Comparison of ENCODE assay signal across 9 cellular contexts in genomic region chr10:101816375-101816773, GRCh38. TPM values are rescaled to one million over a fixed set of nuclear protein-coding genes. Genes with fewer than 3 reads are reported as not detected.
DNase-seq lines count a peak whose midpoint lies in the region; ATAC-seq and TF ChIP-seq lines count a peak whose summit lies in the region.
"Had no signal": no experiment of that assay in that cellular context is flagged by ENCODE, and none has a peak within 500 bp of the region (broad histone marks: within the 10 kb centered on the region; RNA-seq: fewer than 3 reads in every experiment).

No MANE protein-coding gene starts in this region.

- no peak overlapping the region for H3K18ac ChIP-seq in mesendoderm (ENCODE audit: low read length)

- H3K4ac ChIP-seq in mesendoderm (ENCODE audit: low read depth, low read length), result no peak overlapping the region

- H3K36me3 ChIP-seq in cardiac muscle cell, result peaks cover 9% of the 10 kb centered on the region
- H3K36me3 ChIP-seq in body of pancreas (replicated peaks in 1 of 2; ENCODE audit: insufficient read depth in 1 of 2, low read depth in 2 of 2), result no peaks in the 10 kb centered on the region
- peaks cover 1% of the 10 kb centered on the region for H3K36me3 ChIP-seq in mesendoderm (ENCODE audit: control insufficient read depth, insufficient read depth, low read length)
- no peaks in the 10 kb centered on the region for H3K36me3 ChIP-seq in uterus

- no peak overlapping the region for H2BK15ac ChIP-seq in mesendoderm (replicated peaks; ENCODE audit: low read depth)

- H3K4me3 ChIP-seq in cardiac muscle cell (peak overlapping the region; percentile 81), body of pancreas (peak overlapping the region; percentile 97 to 98), mesendoderm (ENCODE audit: low read length) (peak overlapping the region; percentile 74), uterus (peak overlapping the region; percentile 83 to 98)

- peak overlapping the region; percentile 85 for H3K56ac ChIP-seq in mesendoderm (ENCODE audit: low read length)

- H3K27me3 ChIP-seq in cardiac muscle cell (no peaks in the 10 kb centered on the region), body of pancreas (no peaks in the 10 kb centered on the region), mesendoderm (ENCODE audit: insufficient read depth, low read length, poor library complexity) (no peaks in the 10 kb centered on the region), uterus (no peaks in the 10 kb centered on the region)

- peak overlapping the region; percentile 86 for H3K27ac ChIP-seq in cardiac muscle cell
- peak overlapping the region in 1 of 4 donors; percentile 71 for H3K27ac ChIP-seq in body of pancreas
- H3K27ac ChIP-seq in mesendoderm (ENCODE audit: low read depth, low read length), result no peak overlapping the region
- peak overlapping the region in 1 of 2 donors; percentile 95 for H3K27ac ChIP-seq in uterus

- H2BK120ac ChIP-seq in mesendoderm (ENCODE audit: low read depth, low read length), result no peak overlapping the region

- peak overlapping the region; percentile 89 for H3K4me2 ChIP-seq in mesendoderm (ENCODE audit: low read length)

- H3K23ac ChIP-seq in mesendoderm (ENCODE audit: low read length), result no peak overlapping the region

- no peak for DNase-seq in cardiac muscle cell (ENCODE audit: low read depth in 1 of 2, low spot score in 1 of 2)
- no peak for DNase-seq in Right ventricle myocardium superior
- DNase-seq in body of pancreas, result no peak
- no peak for DNase-seq in mesendoderm
- no peak for DNase-seq in uterus
- no peak for DNase-seq in stimulated activated naive CD4-positive, alpha-beta T cell (lab: John Stamatoyannopoulos, UW)
- no peak for DNase-seq in activated CD4-positive, CD25-positive, alpha-beta regulatory T cell treated with anti-CD3 and anti-CD28 coated beads, Interleukin-2, amount 50 U/mL, for 72 hours
- DNase-seq: NCI-H2081 treated with DMSO at 0.1 percent for 48 hours had no signal

- no peak for TF ChIP-seq POLR2A in body of pancreas (IDR thresholded peaks at IDR 0.05)
- no peak for TF ChIP-seq POLR2A in uterus (IDR thresholded peaks at IDR 0.05)

- H3K79me2 ChIP-seq in mesendoderm (ENCODE audit: control insufficient read depth, insufficient read depth, low read length), result peaks cover 54% of the 10 kb centered on the region

- no peak for ATAC-seq in Right ventricle myocardium superior (ENCODE audit: poor library complexity)
- ATAC-seq in body of pancreas, result no peak
- ATAC-seq in GM21619 (IDR thresholded peaks at IDR 0.05; ENCODE audit: unreplicated experiment), result no peak

- no peaks in the 10 kb centered on the region for H3K9me3 ChIP-seq in cardiac muscle cell (ENCODE audit: low read depth)
- no peaks in the 10 kb centered on the region for H3K9me3 ChIP-seq in body of pancreas
- H3K9me3 ChIP-seq in uterus, result no peaks in the 10 kb centered on the region

- H3K4me1 ChIP-seq in cardiac muscle cell (ENCODE audit: low read depth), result peaks cover 10% of the 10 kb centered on the region
- peaks cover 29% of the 10 kb centered on the region for H3K4me1 ChIP-seq in body of pancreas
- H3K4me1 ChIP-seq in mesendoderm (ENCODE audit: control insufficient read depth, low read depth, low read length), result peaks cover 3% of the 10 kb centered on the region
- no peaks in the 10 kb centered on the region for H3K4me1 ChIP-seq in uterus

- intact Hi-C loops in Right ventricle myocardium superior (cut with DNase I), result no loop called here
- intact Hi-C loops in body of pancreas (cut with DNase I), result no loop called here
- intact Hi-C loops in uterus (cut with DNase I; ENCODE audit: low total_unique reads), result no loop called here

- H2AK5ac ChIP-seq in mesendoderm (ENCODE audit: low read length), result no peak overlapping the region

- H3K79me1 ChIP-seq in mesendoderm (ENCODE audit: low read length), result peaks cover 4% of the 10 kb centered on the region

- TF ChIP-seq CTCF in cardiac muscle cell (IDR thresholded peaks at IDR 0.05; ENCODE audit: low read depth, low read length) (no peak), body of pancreas (IDR thresholded peaks at IDR 0.05) (no peak), uterus (IDR thresholded peaks at IDR 0.05) (no peak)

- 1% methylated on average over 5 of the region's 5 CpGs for WGBS in body of pancreas, 2 donors
- no CpG with 5 or more reads among the region's 5 CpGs for WGBS in mesendoderm (ENCODE audit: extremely low coverage, insufficient coverage, low lambda C conversion rate)

- no peak overlapping the region for H2BK5ac ChIP-seq in mesendoderm (ENCODE audit: low read length)

- no peak overlapping the region for H4K8ac ChIP-seq in mesendoderm (ENCODE audit: low read depth, low read length)

- H4K5ac ChIP-seq in mesendoderm (ENCODE audit: low read length), result no peak overlapping the region

- H3K9ac ChIP-seq in mesendoderm (ENCODE audit: low read length), result peak overlapping the region; percentile 91

RNA-seq across cellular contexts. Expression of gene OGA, which starts 1.9 kb away (rescaled TPM):
- 51.8 and 98.1 TPM in 2 replicates for total RNA-seq in cardiac muscle cell
- 56.4 and 95.2 TPM in 2 replicates for polyA plus RNA-seq in cardiac muscle cell
- 84.4 TPM for total RNA-seq in Right ventricle myocardium superior
- 100 to 1,000 TPM in 1 of 2 donors, 10 to 100 TPM in 1; 83.3 to 110 TPM for total RNA-seq in body of pancreas
- 53.2 TPM for polyA plus RNA-seq in mesendoderm (2013, experiment 1 of 2)
- 52.9 TPM for polyA plus RNA-seq in mesendoderm (2013, experiment 2 of 2)
- total RNA-seq in uterus, result 100 to 1,000 TPM in 3 of 4 donors, 10 to 100 TPM in 1; 63.5 to 181 (median 156) TPM

RNA-seq across cellular contexts. Expression of gene KCNIP2, which starts 27.2 kb away (rescaled TPM):
- 38.4 and 63.6 TPM in 2 replicates for total RNA-seq in cardiac muscle cell
- polyA plus RNA-seq in cardiac muscle cell, result 35.7 and 47.5 TPM in 2 replicates
- total RNA-seq in Right ventricle myocardium superior, result 516 TPM
- total RNA-seq in body of pancreas, result 10 to 100 TPM in 1 of 2 donors, 1 to 10 TPM in 1; 1.8 to 13.5 TPM
- 0.46 TPM for polyA plus RNA-seq in mesendoderm (2013, experiment 1 of 2)
- 0.80 TPM for polyA plus RNA-seq in mesendoderm (2013, experiment 2 of 2)
- 1 to 10 TPM in 2 of 4 donors, under 1 TPM in 1, not detected in 1; 0.29 to 8.6 (median 4.1) TPM for total RNA-seq in uterus

RNA-seq across cellular contexts. Expression of gene NPM3, which starts 33.1 kb away (rescaled TPM):
- total RNA-seq in cardiac muscle cell (78.9 and 92.6 TPM in 2 replicates), Right ventricle myocardium superior (5.8 TPM), body of pancreas (10 to 100 TPM in 1 of 2 donors, 1 to 10 TPM in 1; 8.3 to 18.1 TPM), uterus (100 to 1,000 TPM in 1 of 4 donors, 10 to 100 TPM in 3; 11.0 to 122 (median 38.0) TPM)
- polyA plus RNA-seq in cardiac muscle cell, result 8.1 and 14.6 TPM in 2 replicates
- 217 TPM for polyA plus RNA-seq in mesendoderm (2013, experiment 1 of 2)
- 215 TPM for polyA plus RNA-seq in mesendoderm (2013, experiment 2 of 2)

RNA-seq across cellular contexts. Expression of gene FGF8, which starts 40.5 kb away (rescaled TPM):
- total RNA-seq in cardiac muscle cell (5.7 and 12.8 TPM in 2 replicates), Right ventricle myocardium superior (not detected), body of pancreas (not detected), uterus (not detected)
- polyA plus RNA-seq in cardiac muscle cell, result 1.8 and 3.1 TPM in 2 replicates
- 64.2 TPM for polyA plus RNA-seq in mesendoderm (2013, experiment 1 of 2)
- 64.2 TPM for polyA plus RNA-seq in mesendoderm (2013, experiment 2 of 2)
